In the genomic region with DNA sequence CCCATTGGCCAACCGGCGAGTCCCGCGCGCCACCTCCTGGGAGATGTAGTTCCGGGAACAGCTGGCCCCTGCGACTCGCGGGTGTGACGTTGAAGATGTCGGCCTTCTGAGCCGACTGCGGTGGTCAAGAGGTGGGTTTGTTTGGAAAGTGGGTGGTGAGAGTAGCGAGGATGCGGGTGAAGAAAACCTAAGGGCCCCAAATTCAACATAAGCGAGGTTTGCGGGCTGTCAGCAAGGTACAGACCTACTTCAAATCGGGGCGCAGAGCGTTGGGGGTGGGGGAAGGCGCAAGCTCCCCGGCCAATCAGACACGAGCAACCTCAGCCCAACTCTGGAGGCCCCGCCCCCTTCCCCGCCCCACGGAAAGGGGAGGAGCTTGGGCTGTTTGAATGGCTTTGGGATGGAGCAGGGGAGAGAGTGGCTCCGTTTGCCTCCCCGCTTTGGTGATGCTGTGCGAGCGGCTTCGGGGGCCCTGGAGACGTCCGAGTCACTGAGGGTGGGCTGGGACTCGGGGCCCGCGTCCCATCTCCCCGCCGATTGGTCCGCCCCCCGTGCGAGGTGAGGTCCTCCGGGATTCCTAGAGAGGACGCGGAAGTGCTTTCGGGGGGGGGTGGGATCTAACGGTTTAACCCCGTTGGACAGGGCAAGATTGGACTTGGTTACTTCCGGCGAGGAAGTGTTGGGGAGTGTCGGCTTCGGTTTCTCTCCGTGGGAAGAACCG, we compare ENCODE assay signal across 1 cellular context.
A peak's percentile ranks its signal among the peaks of the same experiment; 100 is the strongest.
TF ChIP-seq lines count a peak whose summit lies in the region.

TSS of gene ZKSCAN5 (plus strand) at position 60 of the 721 bp plus-strand sequence. CDS start 1,383 bp downstream, outside the sequence.

TF ChIP-seq in K562, 482 proteins besides CTCF, POLR2A, EP300 and RAD21 (continued from another document and continues in another):
- no peak for TF ChIP-seq CEBPG (CRISPR knock-in tag; IDR thresholded peaks at IDR 0.05)
- peak in 1 of 2 experiments; percentile 14; a peak in 1 of 4 replicates for TF ChIP-seq CEBPG (tag; conservative IDR thresholded peaks at IDR 0.05 in 1 of 2, IDR thresholded peaks at IDR 0.05 in 1 of 2)
- no peak for TF ChIP-seq ZNF282 (CRISPR knock-in tag; IDR thresholded peaks at IDR 0.05)
- TF ChIP-seq CREB3 (tag; conservative IDR thresholded peaks at IDR 0.05; ENCODE audit: low read depth) = no peak
- no peak for TF ChIP-seq TSC22D4 (tag; IDR thresholded peaks at IDR 0.05)
- no peak for TF ChIP-seq ZFP1 (CRISPR knock-in tag; IDR thresholded peaks at IDR 0.05)
- 0 out of 4 replicates have a peak, but pooled peaks of 1 of the 2 experiments have one; percentile 17 for TF ChIP-seq ZNF318 (IDR thresholded peaks at IDR 0.05; ENCODE audit: borderline replicate concordance in 1 of 2, low read depth in 1 of 2)
- TF ChIP-seq CBX8 (IDR thresholded peaks at IDR 0.05; ENCODE audit: borderline replicate concordance, extremely low read depth, low read depth, low read length, poor library complexity, severe bottlenecking) = no peak
- no peak for TF ChIP-seq ZNF408 (CRISPR knock-in tag; IDR thresholded peaks at IDR 0.05; ENCODE audit: low read depth)
- TF ChIP-seq BACH1 (tag; IDR thresholded peaks at IDR 0.05) = no peak
- peak; percentile 95 for TF ChIP-seq MYBL2 (IDR thresholded peaks at IDR 0.05; ENCODE audit: low read depth)
- TF ChIP-seq MYBL2 (CRISPR knock-in tag; IDR thresholded peaks at IDR 0.05; ENCODE audit: borderline replicate concordance) = no peak
- no peak for TF ChIP-seq PHB (CRISPR knock-in tag; IDR thresholded peaks at IDR 0.05)
- TF ChIP-seq, protein P1, sequence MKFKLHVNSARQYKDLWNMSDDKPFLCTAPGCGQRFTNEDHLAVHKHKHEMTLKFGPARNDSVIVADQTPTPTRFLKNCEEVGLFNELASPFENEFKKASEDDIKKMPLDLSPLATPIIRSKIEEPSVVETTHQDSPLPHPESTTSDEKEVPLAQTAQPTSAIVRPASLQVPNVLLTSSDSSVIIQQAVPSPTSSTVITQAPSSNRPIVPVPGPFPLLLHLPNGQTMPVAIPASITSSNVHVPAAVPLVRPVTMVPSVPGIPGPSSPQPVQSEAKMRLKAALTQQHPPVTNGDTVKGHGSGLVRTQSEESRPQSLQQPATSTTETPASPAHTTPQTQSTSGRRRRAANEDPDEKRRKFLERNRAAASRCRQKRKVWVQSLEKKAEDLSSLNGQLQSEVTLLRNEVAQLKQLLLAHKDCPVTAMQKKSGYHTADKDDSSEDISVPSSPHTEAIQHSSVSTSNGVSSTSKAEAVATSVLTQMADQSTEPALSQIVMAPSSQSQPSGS (CRISPR knock-in tag; IDR thresholded peaks at IDR 0.05) = no peak
- no peak for TF ChIP-seq ZNF79 (CRISPR knock-in tag; IDR thresholded peaks at IDR 0.05; ENCODE audit: low read depth)
- no peak for TF ChIP-seq GATAD2A (IDR thresholded peaks at IDR 0.05)
- no peak for TF ChIP-seq MED1 (CRISPR knock-in tag; IDR thresholded peaks at IDR 0.05; ENCODE audit: borderline replicate concordance)
- peak; percentile 86 to 89; a peak in 3 of 4 replicates for TF ChIP-seq SIX5 (IDR thresholded peaks at IDR 0.05; ENCODE audit: borderline replicate concordance in 1 of 2, insufficient read depth in 1 of 2, low read depth in 1 of 2, low read length in 2 of 2)
- TF ChIP-seq PBX2 (CRISPR knock-in tag; IDR thresholded peaks at IDR 0.05; ENCODE audit: low read depth) = no peak
- no peak for TF ChIP-seq PBX2 (tag; conservative IDR thresholded peaks at IDR 0.05; ENCODE audit: low read depth)
- TF ChIP-seq LEF1 (IDR thresholded peaks at IDR 0.05) = peak; percentile 15
- peak; percentile 58 for TF ChIP-seq ESRRA (IDR thresholded peaks at IDR 0.05; ENCODE audit: borderline replicate concordance, low read depth)
- peak; percentile 9; the same call in 1 of the 2 replicates for TF ChIP-seq ERF (CRISPR knock-in tag; IDR thresholded peaks at IDR 0.05)
- peak; percentile 94 for TF ChIP-seq SP1 (CRISPR knock-in tag; IDR thresholded peaks at IDR 0.05)
- TF ChIP-seq, protein P2, sequence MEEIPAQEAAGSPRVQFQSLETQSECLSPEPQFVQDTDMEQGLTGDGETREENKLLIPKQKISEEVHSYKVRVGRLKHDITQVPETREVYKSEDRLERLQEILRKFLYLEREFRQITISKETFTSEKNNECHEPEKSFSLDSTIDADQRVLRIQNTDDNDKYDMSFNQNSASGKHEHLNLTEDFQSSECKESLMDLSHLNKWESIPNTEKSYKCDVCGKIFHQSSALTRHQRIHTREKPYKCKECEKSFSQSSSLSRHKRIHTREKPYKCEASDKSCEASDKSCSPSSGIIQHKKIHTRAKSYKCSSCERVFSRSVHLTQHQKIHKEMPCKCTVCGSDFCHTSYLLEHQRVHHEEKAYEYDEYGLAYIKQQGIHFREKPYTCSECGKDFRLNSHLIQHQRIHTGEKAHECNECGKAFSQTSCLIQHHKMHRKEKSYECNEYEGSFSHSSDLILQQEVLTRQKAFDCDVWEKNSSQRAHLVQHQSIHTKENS (CRISPR knock-in tag; IDR thresholded peaks at IDR 0.05) = no peak
- TF ChIP-seq ZNF165 (CRISPR knock-in tag; IDR thresholded peaks at IDR 0.05; ENCODE audit: borderline replicate concordance) = no peak
- TF ChIP-seq PCBP1 (IDR thresholded peaks at IDR 0.05; ENCODE audit: low read depth, low read length, poor library complexity, severe bottlenecking) = no peak
- TF ChIP-seq SOX6 (IDR thresholded peaks at IDR 0.05) = peak; percentile 45; the same call in 1 of the 2 replicates
- TF ChIP-seq, protein P3, sequence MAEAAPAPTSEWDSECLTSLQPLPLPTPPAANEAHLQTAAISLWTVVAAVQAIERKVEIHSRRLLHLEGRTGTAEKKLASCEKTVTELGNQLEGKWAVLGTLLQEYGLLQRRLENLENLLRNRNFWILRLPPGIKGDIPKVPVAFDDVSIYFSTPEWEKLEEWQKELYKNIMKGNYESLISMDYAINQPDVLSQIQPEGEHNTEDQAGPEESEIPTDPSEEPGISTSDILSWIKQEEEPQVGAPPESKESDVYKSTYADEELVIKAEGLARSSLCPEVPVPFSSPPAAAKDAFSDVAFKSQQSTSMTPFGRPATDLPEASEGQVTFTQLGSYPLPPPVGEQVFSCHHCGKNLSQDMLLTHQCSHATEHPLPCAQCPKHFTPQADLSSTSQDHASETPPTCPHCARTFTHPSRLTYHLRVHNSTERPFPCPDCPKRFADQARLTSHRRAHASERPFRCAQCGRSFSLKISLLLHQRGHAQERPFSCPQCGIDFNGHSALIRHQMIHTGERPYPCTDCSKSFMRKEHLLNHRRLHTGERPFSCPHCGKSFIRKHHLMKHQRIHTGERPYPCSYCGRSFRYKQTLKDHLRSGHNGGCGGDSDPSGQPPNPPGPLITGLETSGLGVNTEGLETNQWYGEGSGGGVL (CRISPR knock-in tag; IDR thresholded peaks at IDR 0.05) = no peak
- TF ChIP-seq C11orf30 (IDR thresholded peaks at IDR 0.05; ENCODE audit: low read depth) = peak; percentile 87
- TF ChIP-seq TCF7 (IDR thresholded peaks at IDR 0.05; ENCODE audit: borderline replicate concordance) = no peak
- TF ChIP-seq ZNF592 (IDR thresholded peaks at IDR 0.05) = no peak
- no peak for TF ChIP-seq ZEB2 (IDR thresholded peaks at IDR 0.05)
